Comparison of ENCODE assay signal across 8 cellular contexts in the genomic region with DNA sequence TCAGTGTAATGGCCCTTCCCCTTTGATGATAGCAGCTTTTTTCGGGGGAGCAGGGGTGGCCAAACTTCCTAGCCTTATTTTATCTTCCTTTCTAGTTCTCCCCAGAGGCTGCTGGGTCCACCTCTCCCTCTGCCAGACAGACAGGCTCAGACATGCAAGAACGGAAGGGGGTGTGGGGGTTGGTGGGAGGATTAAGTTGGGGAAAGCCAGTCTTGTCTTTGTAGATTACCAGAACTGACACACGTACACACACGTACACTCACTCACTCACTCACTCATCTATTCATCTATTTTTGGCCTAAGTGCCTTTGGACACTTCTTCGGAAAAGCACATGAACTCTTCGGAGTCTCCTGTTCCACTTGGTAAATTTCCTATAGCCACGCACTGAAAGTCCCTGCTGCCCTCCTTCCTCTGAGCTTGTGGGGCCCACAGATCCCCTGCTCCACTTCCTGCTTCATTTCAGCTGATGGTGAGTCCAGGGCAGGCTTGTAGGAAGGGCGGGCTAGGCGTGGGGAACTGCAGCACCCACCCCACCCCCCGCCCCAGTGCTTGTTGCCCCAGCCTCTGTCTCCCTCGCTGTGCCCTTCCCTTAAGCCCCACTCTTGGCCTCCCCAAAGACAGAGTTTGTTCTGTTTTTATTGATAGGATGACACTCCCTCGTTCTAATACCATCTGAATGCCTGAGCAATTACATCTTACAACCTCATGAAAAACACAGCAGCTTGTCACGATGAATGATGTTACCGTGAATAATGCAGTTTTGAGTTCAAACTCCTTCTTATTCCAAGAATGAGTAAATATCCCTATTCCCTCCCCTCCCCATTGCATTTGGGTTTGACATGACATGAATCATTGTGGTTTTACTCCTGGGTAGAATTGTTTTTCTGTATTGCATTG.
DNase-seq lines count a peak whose midpoint lies in the region; ATAC-seq and TF ChIP-seq lines count a peak whose summit lies in the region.

No MANE protein-coding gene starts in this region.

- intact Hi-C loops in natural killer cell (cut with micrococcal nuclease): loop anchor here (5.0 kb wide), 3 partner anchors 39 to 1071 kb away; a partner anchor contains a TSS

- peak; percentile 58 for ATAC-seq in effector memory CD8-positive, alpha-beta T cell (replicated peaks)
- peak; percentile 43 to 60 (median 53) for ATAC-seq in natural killer cell

- H3K4me3 Mint-ChIP-seq in activated CD4-positive, alpha-beta T cell treated with anti-CD3 and anti-CD28 coated beads, Interleukin-2, amount 10 ng/mL, durations not matched to agents 7 days and 5 days: peak overlapping the region; percentile 55
- H3K4me3 Mint-ChIP-seq in effector memory CD8-positive, alpha-beta T cell: peak overlapping the region; percentile 58 to 72
- peak overlapping the region; percentile 76 for H3K4me3 Mint-ChIP-seq in natural killer cell

- POLR2A ChIA-PET in HEK293 (lab: Yijun Ruan, JAX): no interaction called here
- POLR2A ChIA-PET in activated CD4-positive, alpha-beta T cell treated with anti-CD3 and anti-CD28 coated beads, Interleukin-2, amount 10 ng/mL, durations not matched to agents 7 days and 5 days (lab: Charles Lee): interaction anchor here (0.7 to 1.4 kb wide), 2 partner anchors 27 to 45 kb away, joined by 4 to 11 read pairs; no protein-coding TSS in a partner anchor

- peaks cover 18% of the 10 kb centered on the region for H3K4me1 ChIP-seq in HEK293 (ENCODE audit: control insufficient read depth, insufficient read depth, low read length)

- peaks cover 72% of the 10 kb centered on the region for H3K4me1 Mint-ChIP-seq in activated CD4-positive, alpha-beta T cell treated with anti-CD3 and anti-CD28 coated beads, Interleukin-2, amount 10 ng/mL, durations not matched to agents 7 days and 5 days
- peaks cover 44 to 58% of the 10 kb centered on the region in 2 donors for H3K4me1 Mint-ChIP-seq in effector memory CD8-positive, alpha-beta T cell (ENCODE audit: low read depth in 2 of 2)
- peaks cover 61 to 65% of the 10 kb centered on the region in 2 donors for H3K4me1 Mint-ChIP-seq in natural killer cell

- no peaks in the 10 kb centered on the region for H3K36me3 ChIP-seq in HEK293 (ENCODE audit: control insufficient read depth in 2 of 2, insufficient read depth in 1 of 2, low read length in 2 of 2)

- no peaks in the 10 kb centered on the region for H3K27me3 Mint-ChIP-seq in activated CD4-positive, alpha-beta T cell treated with anti-CD3 and anti-CD28 coated beads, Interleukin-2, amount 10 ng/mL, durations not matched to agents 7 days and 5 days
- H3K27me3 Mint-ChIP-seq in effector memory CD8-positive, alpha-beta T cell: no peaks in the 10 kb centered on the region
- H3K27me3 Mint-ChIP-seq in natural killer cell (ENCODE audit: low read depth in 2 of 2): no peaks in the 10 kb centered on the region

- H3K27ac Mint-ChIP-seq in activated CD4-positive, alpha-beta T cell treated with anti-CD3 and anti-CD28 coated beads, Interleukin-2, amount 10 ng/mL, durations not matched to agents 7 days and 5 days: peak overlapping the region; percentile 94
- H3K27ac Mint-ChIP-seq in effector memory CD8-positive, alpha-beta T cell: peak overlapping the region; percentile 92 to 99
- H3K27ac Mint-ChIP-seq in natural killer cell: peak overlapping the region; percentile 93 to 98

- H3K36me3 Mint-ChIP-seq in activated CD4-positive, alpha-beta T cell treated with anti-CD3 and anti-CD28 coated beads, Interleukin-2, amount 10 ng/mL, durations not matched to agents 7 days and 5 days (ENCODE audit: low read depth): peaks cover 38% of the 10 kb centered on the region
- peaks cover 10% of the 10 kb centered on the region for H3K36me3 Mint-ChIP-seq in effector memory CD8-positive, alpha-beta T cell (ENCODE audit: insufficient read depth)
- no peaks in the 10 kb centered on the region for H3K36me3 Mint-ChIP-seq in natural killer cell

- peak overlapping the region; percentile 58 for H3K27ac ChIP-seq in HEK293 (ENCODE audit: extremely low read depth, low read depth, low read length)

- CTCF ChIA-PET in HEK293 (lab: Yijun Ruan, JAX): no interaction called here
- CTCF ChIA-PET in activated CD4-positive, alpha-beta T cell treated with anti-CD3 and anti-CD28 coated beads, Interleukin-2, amount 10 ng/mL, durations not matched to agents 7 days and 5 days (lab: Charles Lee): interaction anchor here (0.5 to 3.3 kb wide), 8 partner anchors 14 to 105 kb away, joined by 3 to 13 read pairs (median 5); a partner anchor contains a TSS

- no peak overlapping the region for H3K4me3 ChIP-seq in HEK293 (ENCODE audit: low read depth, low read length)

- no peaks in the 10 kb centered on the region for H3K9me3 ChIP-seq in HEK293 (ENCODE audit: control insufficient read depth, insufficient read depth, low read depth, low read length)

- TF ChIP-seq CTCF in GM13976 (IDR thresholded peaks at IDR 0.05; ENCODE audit: borderline replicate concordance, control extremely low read depth, extremely low read depth, insufficient read depth, missing control alignments): no peak
- no peak for TF ChIP-seq CTCF in HEK293 (tag by site-specific recombination; IDR thresholded peaks at IDR 0.05)
- no peak for TF ChIP-seq CTCF in natural killer cell (IDR thresholded peaks at IDR 0.05)

- peaks cover 7% of the 10 kb centered on the region for H3K9me3 Mint-ChIP-seq in activated CD4-positive, alpha-beta T cell treated with anti-CD3 and anti-CD28 coated beads, Interleukin-2, amount 10 ng/mL, durations not matched to agents 7 days and 5 days
- H3K9me3 Mint-ChIP-seq in effector memory CD8-positive, alpha-beta T cell: no peaks in the 10 kb centered on the region
- no peaks in the 10 kb centered on the region for H3K9me3 Mint-ChIP-seq in natural killer cell

- DNase-seq in GM13976 (ENCODE audit: low spot score) (peak; percentile 71), MV-4-11 (lab: John Stamatoyannopoulos, UW) (peak; percentile 95), natural killer cell (peak; percentile 26), ureter (ENCODE audit: low spot score) (peak; percentile 68), mesenteric fat pad (ENCODE audit: low spot score) (no peak)
- DNase-seq in activated CD4-positive, alpha-beta T cell treated with anti-CD3 and anti-CD28 coated beads, Interleukin-2, amount 10 ng/mL, durations not matched to agents 7 days and 5 days: peak; percentile 59
- DNase-seq in effector memory CD8-positive, alpha-beta T cell: peak in 2 of 3 experiments; percentile 30 to 35

- in situ Hi-C loops in GM13976 (cut with MboI; ENCODE audit: low sequenced_read_pairs, unreplicated experiment): no loop called here

TF ChIP-seq in HEK293, 187 proteins besides CTCF, POLR2A, EP300 and RAD21 (continues in another document):
- TF ChIP-seq, protein P1, sequence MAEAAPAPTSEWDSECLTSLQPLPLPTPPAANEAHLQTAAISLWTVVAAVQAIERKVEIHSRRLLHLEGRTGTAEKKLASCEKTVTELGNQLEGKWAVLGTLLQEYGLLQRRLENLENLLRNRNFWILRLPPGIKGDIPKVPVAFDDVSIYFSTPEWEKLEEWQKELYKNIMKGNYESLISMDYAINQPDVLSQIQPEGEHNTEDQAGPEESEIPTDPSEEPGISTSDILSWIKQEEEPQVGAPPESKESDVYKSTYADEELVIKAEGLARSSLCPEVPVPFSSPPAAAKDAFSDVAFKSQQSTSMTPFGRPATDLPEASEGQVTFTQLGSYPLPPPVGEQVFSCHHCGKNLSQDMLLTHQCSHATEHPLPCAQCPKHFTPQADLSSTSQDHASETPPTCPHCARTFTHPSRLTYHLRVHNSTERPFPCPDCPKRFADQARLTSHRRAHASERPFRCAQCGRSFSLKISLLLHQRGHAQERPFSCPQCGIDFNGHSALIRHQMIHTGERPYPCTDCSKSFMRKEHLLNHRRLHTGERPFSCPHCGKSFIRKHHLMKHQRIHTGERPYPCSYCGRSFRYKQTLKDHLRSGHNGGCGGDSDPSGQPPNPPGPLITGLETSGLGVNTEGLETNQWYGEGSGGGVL (tag by site-specific recombination; IDR thresholded peaks at IDR 0.05): peak; percentile 45
- no peak for TF ChIP-seq ZNF169 (tag by site-specific recombination; IDR thresholded peaks at IDR 0.05)
- TF ChIP-seq ZNF239 (tag by site-specific recombination; IDR thresholded peaks at IDR 0.05): no peak
- TF ChIP-seq EGR2 (tag by site-specific recombination; IDR thresholded peaks at IDR 0.05; ENCODE audit: low read depth): peak; percentile 75
- peak; percentile 38; the same call in 1 of the 2 replicates for TF ChIP-seq ZNF76 (tag by site-specific recombination; IDR thresholded peaks at IDR 0.05; ENCODE audit: borderline replicate concordance, low read depth)
- TF ChIP-seq, protein P2, sequence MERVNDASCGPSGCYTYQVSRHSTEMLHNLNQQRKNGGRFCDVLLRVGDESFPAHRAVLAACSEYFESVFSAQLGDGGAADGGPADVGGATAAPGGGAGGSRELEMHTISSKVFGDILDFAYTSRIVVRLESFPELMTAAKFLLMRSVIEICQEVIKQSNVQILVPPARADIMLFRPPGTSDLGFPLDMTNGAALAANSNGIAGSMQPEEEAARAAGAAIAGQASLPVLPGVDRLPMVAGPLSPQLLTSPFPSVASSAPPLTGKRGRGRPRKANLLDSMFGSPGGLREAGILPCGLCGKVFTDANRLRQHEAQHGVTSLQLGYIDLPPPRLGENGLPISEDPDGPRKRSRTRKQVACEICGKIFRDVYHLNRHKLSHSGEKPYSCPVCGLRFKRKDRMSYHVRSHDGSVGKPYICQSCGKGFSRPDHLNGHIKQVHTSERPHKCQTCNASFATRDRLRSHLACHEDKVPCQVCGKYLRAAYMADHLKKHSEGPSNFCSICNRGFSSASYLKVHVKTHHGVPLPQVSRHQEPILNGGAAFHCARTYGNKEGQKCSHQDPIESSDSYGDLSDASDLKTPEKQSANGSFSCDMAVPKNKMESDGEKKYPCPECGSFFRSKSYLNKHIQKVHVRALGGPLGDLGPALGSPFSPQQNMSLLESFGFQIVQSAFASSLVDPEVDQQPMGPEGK (tag by site-specific recombination; IDR thresholded peaks at IDR 0.05): peak; percentile 72
- TF ChIP-seq ZFP69B (tag by site-specific recombination; IDR thresholded peaks at IDR 0.05): peak; percentile 99
- TF ChIP-seq, protein P3, sequence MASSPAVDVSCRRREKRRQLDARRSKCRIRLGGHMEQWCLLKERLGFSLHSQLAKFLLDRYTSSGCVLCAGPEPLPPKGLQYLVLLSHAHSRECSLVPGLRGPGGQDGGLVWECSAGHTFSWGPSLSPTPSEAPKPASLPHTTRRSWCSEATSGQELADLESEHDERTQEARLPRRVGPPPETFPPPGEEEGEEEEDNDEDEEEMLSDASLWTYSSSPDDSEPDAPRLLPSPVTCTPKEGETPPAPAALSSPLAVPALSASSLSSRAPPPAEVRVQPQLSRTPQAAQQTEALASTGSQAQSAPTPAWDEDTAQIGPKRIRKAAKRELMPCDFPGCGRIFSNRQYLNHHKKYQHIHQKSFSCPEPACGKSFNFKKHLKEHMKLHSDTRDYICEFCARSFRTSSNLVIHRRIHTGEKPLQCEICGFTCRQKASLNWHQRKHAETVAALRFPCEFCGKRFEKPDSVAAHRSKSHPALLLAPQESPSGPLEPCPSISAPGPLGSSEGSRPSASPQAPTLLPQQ (tag by site-specific recombination; IDR thresholded peaks at IDR 0.05): peak; percentile 100
